ENCODE assay signal across 8 cellular contexts in the genomic region with DNA sequence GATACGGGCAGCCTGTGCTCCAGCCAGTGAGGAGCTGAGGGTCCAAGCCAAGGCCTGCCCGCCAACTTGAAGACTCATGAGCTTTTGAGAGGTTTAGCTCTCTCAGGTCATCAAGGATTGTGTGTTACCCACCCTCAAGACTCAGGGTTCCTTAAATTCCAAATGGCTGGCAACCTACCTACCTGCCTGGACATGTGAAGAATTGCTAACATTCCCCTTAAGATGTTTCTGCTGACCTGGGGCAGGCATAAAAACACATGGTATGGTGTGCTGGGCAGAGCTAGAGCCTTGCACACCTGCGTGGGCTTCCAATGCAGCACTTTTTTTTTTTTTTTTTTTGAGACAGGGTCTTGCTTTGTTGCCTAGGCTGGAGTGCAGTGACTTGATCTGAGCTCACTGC.
"Had no signal": no experiment of that assay in that cellular context is flagged by ENCODE, and none has a peak within 500 bp of the region (broad histone marks: within the 10 kb centered on the region; RNA-seq: fewer than 3 reads in every experiment).

No MANE protein-coding gene starts in this region.

- DNase-seq: H9, HCEC 1CT, IMR-90 had no signal

- H3K4me1 Mint-ChIP-seq: GM23338 had no signal

- H3K4me3 Mint-ChIP-seq: GM23338, H9 had no signal

- H3K27ac Mint-ChIP-seq: GM23338 had no signal

- H3K9me3 Mint-ChIP-seq: GM23338, H9 had no signal

- H3K4me2 ChIP-seq: GM23338 had no signal

- H2AFZ ChIP-seq: GM23338 had no signal

- FAIRE-seq: H1, H54, HTR-8/SVneo, K562 had no signal

- ATAC-seq: GM23338, K562 had no signal

- H3K4me3 ChIP-seq: GM23338, K562 had no signal
